Comparison of ENCODE assay signal across 12 cellular contexts in the genomic region with DNA sequence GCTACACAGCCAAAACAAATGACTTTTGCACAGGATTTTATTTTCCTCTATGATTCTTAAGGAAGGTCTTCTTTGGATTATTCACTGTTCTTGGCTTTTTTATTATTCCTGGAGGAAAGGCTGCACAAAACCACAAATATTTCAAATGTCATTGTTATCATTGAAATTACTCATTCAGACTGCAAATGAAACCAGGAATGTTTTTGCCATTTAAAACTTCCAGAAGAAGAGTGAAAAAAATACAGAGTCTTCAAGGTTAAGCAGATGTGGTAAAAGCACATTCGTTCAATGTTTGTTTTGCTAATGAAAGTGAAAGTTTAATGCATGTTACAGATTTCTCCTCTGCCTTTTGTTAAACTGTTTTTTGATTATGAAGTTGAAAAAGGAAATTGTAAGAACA.
DNase-seq lines count a peak whose midpoint lies in the region; ATAC-seq and TF ChIP-seq lines count a peak whose summit lies in the region.
"Had no signal": no experiment of that assay in that cellular context is flagged by ENCODE, and none has a peak within 500 bp of the region (broad histone marks: within the 10 kb centered on the region; RNA-seq: fewer than 3 reads in every experiment).

No MANE protein-coding gene starts in this region.

- ATAC-seq in HG03469 (IDR thresholded peaks at IDR 0.05; ENCODE audit: unreplicated experiment) (no peak), GM19452 (IDR thresholded peaks at IDR 0.05; ENCODE audit: unreplicated experiment) (no peak), GM18505 (IDR thresholded peaks at IDR 0.05; ENCODE audit: unreplicated experiment) (no peak)
- ATAC-seq: Panc1; stimulated activated naive B cell treated with anti-CD40 and anti-IgM and Interleukin-4, amounts not matched to agents 10 μg/mL and 1 μg/mL and 100 μg/mL, for 72 hours had no signal

- intact Hi-C loops in mammary epithelial cell (cut with micrococcal nuclease), result no loop called here

- H3K27ac ChIP-seq in mammary epithelial cell (ENCODE audit: insufficient read depth, low read depth, low read length), result no peak overlapping the region
- H3K27ac ChIP-seq: ascending aorta had no signal

- CTCF ChIA-PET in mammary epithelial cell (lab: Charles Lee; ENCODE audit: low non-redundant PET), result no interaction called here

- H3K4me3 ChIP-seq in AG10803 (ENCODE audit: low read length) (no peak overlapping the region), mammary epithelial cell (replicated peaks in 1 of 3; ENCODE audit: insufficient read depth in 1 of 3, low read depth in 2 of 3, low read length in 3 of 3) (peak overlapping the region in 2 of 3 experiments; percentile 11 to 13)
- H3K4me3 ChIP-seq: ascending aorta, heart left ventricle had no signal

- H3K4me1 ChIP-seq in mammary epithelial cell (ENCODE audit: insufficient read depth, low read length), result peaks cover 3% of the 10 kb centered on the region
- H3K4me1 ChIP-seq: ascending aorta had no signal

- H2AFZ ChIP-seq in mammary epithelial cell (ENCODE audit: low read depth, low read length), result no peak overlapping the region

- no peak for TF ChIP-seq CTCF in AG10803 (conservative IDR thresholded peaks at IDR 0.05; ENCODE audit: low read length)
- TF ChIP-seq CTCF in mammary epithelial cell (conservative IDR thresholded peaks at IDR 0.05 in 1 of 2, IDR thresholded peaks at IDR 0.05 in 1 of 2; ENCODE audit: extremely low read depth in 1 of 2, insufficient read depth in 1 of 2, low read depth in 1 of 2, low read length in 2 of 2), result no peak

- TF ChIP-seq POLR2A in GM18505 (IDR thresholded peaks at IDR 0.05; ENCODE audit: borderline replicate concordance, extremely low read depth, insufficient read depth, insufficient read length), result no peak

- 0% methylated on average over 1 of the region's 1 CpG for WGBS in mammary epithelial cell (ENCODE audit: low coverage, missing lambda C conversion rate)

- H3K36me3 ChIP-seq in mammary epithelial cell (ENCODE audit: insufficient read depth, low read length), result no peaks in the 10 kb centered on the region
- H3K36me3 ChIP-seq: ascending aorta, heart left ventricle had no signal

- H3K4me2 ChIP-seq in mammary epithelial cell (ENCODE audit: insufficient read depth, low read depth, low read length), result peak overlapping the region; percentile 55

- no peaks in the 10 kb centered on the region for H3K9me3 ChIP-seq in mammary epithelial cell (replicated peaks; ENCODE audit: insufficient read depth, low read length)
- H3K9me3 ChIP-seq: ascending aorta, heart left ventricle had no signal

- in situ Hi-C loops in mammary epithelial cell (cut with MboI; ENCODE audit: low sequenced_read_pairs in 2 of 2), result no loop called here

- dilution Hi-C loops in mammary epithelial cell (cut with HindIII; ENCODE audit: low sequenced_read_pairs), result loop anchor here (25.0 kb wide), 1 partner anchor 102 kb away; no protein-coding TSS in a partner anchor

- BruUV-seq in mammary epithelial cell (replicated peaks; lab: Mats Ljungman, UMichigan), result no TSS peak

- no peaks in the 10 kb centered on the region for H3K79me2 ChIP-seq in mammary epithelial cell (ENCODE audit: insufficient read depth, low read length)

- H3K27me3 ChIP-seq in mammary epithelial cell (ENCODE audit: insufficient read depth, low read length), result no peaks in the 10 kb centered on the region
- H3K27me3 ChIP-seq: ascending aorta, heart left ventricle had no signal

- no peak overlapping the region for H3K9ac ChIP-seq in mammary epithelial cell (ENCODE audit: insufficient read depth, low read length)

- DNase-seq in AG10803 (ENCODE audit: low read depth) (peak; percentile 79), HT1080 (ENCODE audit: low read depth) (peak; percentile 81), mammary epithelial cell (peak; percentile 13), left kidney (ENCODE audit: low read depth, low spot score) (peak; percentile 13)
- no peak for DNase-seq in stimulated activated CD4-positive, alpha-beta T cell treated with anti-CD3 and anti-CD28 coated beads, Interleukin-2, amount 100 ng/mL, for 48 hours
- DNase-seq: heart left ventricle; stimulated activated naive B cell treated with anti-CD40 and anti-IgM and Interleukin-4, amounts not matched to agents 10 μg/mL and 1 μg/mL and 100 μg/mL, for 72 hours had no signal

- no peaks in the 10 kb centered on the region for H4K20me1 ChIP-seq in mammary epithelial cell (ENCODE audit: insufficient read depth, low read length)

Comparison
In these comparisons a context has a peak if more than half of its experiments do, and no peak if none do; other contexts are left out.
1. DNase-seq: peak in AG10803 (single experiment), HT1080 (single experiment), mammary epithelial cell (single experiment) and left kidney (single experiment); none in stimulated activated CD4-positive, alpha-beta T cell treated with anti-CD3 and anti-CD28 coated beads, Interleukin-2, amount 100 ng/mL, for 48 hours (0 of 2).